19 cellular contexts compared by ENCODE assay signal in genomic region chr17:19366637-19366972, GRCh38. TPM values are rescaled to one million over a fixed set of nuclear protein-coding genes. Genes with fewer than 3 reads are reported as not detected.
"Had no signal": no experiment of that assay in that cellular context is flagged by ENCODE, and none has a peak within 500 bp of the region (broad histone marks: within the 10 kb centered on the region; RNA-seq: fewer than 3 reads in every experiment).

No MANE protein-coding gene starts in this region.

- H3K4me3 Mint-ChIP-seq: stimulated activated effector memory CD8-positive, alpha-beta T cell treated with anti-CD3 and anti-CD28 coated beads, Interleukin-12 subunit alpha, Interleukin-12 subunit beta, amount 100 ng/mL, for 72 hours; type B pancreatic cell had no signal

- H3K27ac ChIP-seq: coronary artery, heart left ventricle, psoas muscle, skin epidermis, suprapubic skin, thyroid gland had no signal

- DNase-seq: effector CD4-positive, alpha-beta T cell; hippocampal formation; kidney glomerular epithelial cell; mucosa of descending colon; psoas muscle; retina; stimulated activated CD4-positive, alpha-beta T cell treated with anti-CD3 and anti-CD28 coated beads, Interleukin-4, amount 100 ng/mL, for 1 hour; stimulated activated CD8-positive, alpha-beta memory T cell treated with anti-CD3 and anti-CD28 coated beads, Interleukin-4, amount 100 ng/mL, for 48 hours; stimulated activated naive CD8-positive, alpha-beta T cell treated with anti-CD3 and anti-CD28 coated beads, Interleukin-15, Interleukin-2, amounts not matched to agents 100 U/mL and 50 U/mL, for 24 hours; thyroid gland had no signal

- H3K9me3 ChIP-seq: heart left ventricle, mucosa of descending colon, psoas muscle, suprapubic skin, thyroid gland had no signal

- H3K9me3 Mint-ChIP-seq: stimulated activated effector memory CD8-positive, alpha-beta T cell treated with anti-CD3 and anti-CD28 coated beads, Interleukin-12 subunit alpha, Interleukin-12 subunit beta, amount 100 ng/mL, for 72 hours; type B pancreatic cell had no signal

- H3K4me3 ChIP-seq: coronary artery, heart left ventricle, mucosa of descending colon, psoas muscle, skin epidermis, suprapubic skin, thyroid gland had no signal

- H3K36me3 Mint-ChIP-seq: naive thymus-derived CD8-positive, alpha-beta T cell; stimulated activated effector memory CD8-positive, alpha-beta T cell treated with anti-CD3 and anti-CD28 coated beads, Interleukin-12 subunit alpha, Interleukin-12 subunit beta, amount 100 ng/mL, for 72 hours; type B pancreatic cell had no signal

- H3K27ac Mint-ChIP-seq: stimulated activated effector memory CD8-positive, alpha-beta T cell treated with anti-CD3 and anti-CD28 coated beads, Interleukin-12 subunit alpha, Interleukin-12 subunit beta, amount 100 ng/mL, for 72 hours had no signal

- H3K27me3 Mint-ChIP-seq: type B pancreatic cell had no signal

- H3K27me3 ChIP-seq: suprapubic skin, thyroid gland had no signal

- H3K4me1 ChIP-seq: psoas muscle had no signal

- H3K36me3 ChIP-seq: heart left ventricle, suprapubic skin, thyroid gland had no signal

RNA-seq across cellular contexts. Expression of gene MFAP4, which starts 20.4 kb away (rescaled TPM):
- total RNA-seq: dermis microvascular lymphatic vessel endothelial cell; glomerular endothelial cell; naive thymus-derived CD8-positive, alpha-beta T cell had no signal
- polyA plus RNA-seq: naive thymus-derived CD8-positive, alpha-beta T cell had no signal
